13 cellular contexts compared by ENCODE assay signal in genomic region chr10:26574783-26575182, GRCh38.
DNase-seq lines count a peak whose midpoint lies in the region; ATAC-seq and TF ChIP-seq lines count a peak whose summit lies in the region.
"Had no signal": no experiment of that assay in that cellular context is flagged by ENCODE, and none has a peak within 500 bp of the region (broad histone marks: within the 10 kb centered on the region; RNA-seq: fewer than 3 reads in every experiment).

No MANE protein-coding gene starts in this region.

- H3K27me3 ChIP-seq in upper lobe of right lung, result no peaks in the 10 kb centered on the region
- H3K27me3 ChIP-seq in effector memory CD4-positive, alpha-beta T cell (replicated peaks; ENCODE audit: control insufficient read depth, insufficient read depth, low read length, poor library complexity, severe bottlenecking), result no peaks in the 10 kb centered on the region

- peaks cover 5 to 9% of the 10 kb centered on the region in 2 donors for H3K9me3 Mint-ChIP-seq in activated T-cell treated with anti-CD3 and anti-CD28 coated beads, Interleukin-2, amount 50 U/mL, for 72 hours
- H3K9me3 Mint-ChIP-seq in activated T-cell treated with anti-CD3 and anti-CD28 coated beads, Interleukin-2, amount 50 U/mL, for 4 hours, result peaks cover 11% of the 10 kb centered on the region

- peaks cover 8 to 37% of the 10 kb centered on the region in 2 donors for H3K36me3 Mint-ChIP-seq in activated T-cell treated with anti-CD3 and anti-CD28 coated beads, Interleukin-2, amount 50 U/mL, for 72 hours (ENCODE audit: insufficient read depth in 2 of 2)
- H3K36me3 Mint-ChIP-seq in activated T-cell treated with anti-CD3 and anti-CD28 coated beads, Interleukin-2, amount 50 U/mL, for 4 hours (ENCODE audit: insufficient read depth), result peaks cover 52% of the 10 kb centered on the region

- no peaks in the 10 kb centered on the region for H3K4me1 Mint-ChIP-seq in activated T-cell treated with anti-CD3 and anti-CD28 coated beads, Interleukin-2, amount 50 U/mL, for 72 hours (ENCODE audit: low read depth)
- H3K4me1 Mint-ChIP-seq in activated T-cell treated with anti-CD3 and anti-CD28 coated beads, Interleukin-2, amount 50 U/mL, for 4 hours (ENCODE audit: low read depth), result peaks cover 5% of the 10 kb centered on the region

- H3K4me3 Mint-ChIP-seq in activated T-cell treated with anti-CD3 and anti-CD28 coated beads, Interleukin-2, amount 50 U/mL, for 72 hours, result peak overlapping the region in 1 of 2 donors; percentile 51
- no peak overlapping the region for H3K4me3 Mint-ChIP-seq in activated T-cell treated with anti-CD3 and anti-CD28 coated beads, Interleukin-2, amount 50 U/mL, for 4 hours
- H3K4me3 Mint-ChIP-seq: activated naive CD4-positive, alpha-beta T cell treated with anti-CD3 and anti-CD28 coated beads, Interleukin-2, amount 10 ng/mL, durations not matched to agents 7 days and 5 days; effector memory CD8-positive, alpha-beta T cell had no signal

- no peak for TF ChIP-seq CTCF in upper lobe of right lung (IDR thresholded peaks at IDR 0.05)

- intact Hi-C loops in upper lobe of right lung (cut with DNase I), result no loop called here

- no peaks in the 10 kb centered on the region for H3K9me3 ChIP-seq in upper lobe of right lung
- no peaks in the 10 kb centered on the region for H3K9me3 ChIP-seq in effector memory CD4-positive, alpha-beta T cell (ENCODE audit: control insufficient read depth, low read length)

- no peaks in the 10 kb centered on the region for H3K27me3 Mint-ChIP-seq in activated T-cell treated with anti-CD3 and anti-CD28 coated beads, Interleukin-2, amount 50 U/mL, for 72 hours (ENCODE audit: low read depth)
- no peaks in the 10 kb centered on the region for H3K27me3 Mint-ChIP-seq in activated T-cell treated with anti-CD3 and anti-CD28 coated beads, Interleukin-2, amount 50 U/mL, for 4 hours (ENCODE audit: low read depth)
- H3K27me3 Mint-ChIP-seq: activated naive CD4-positive, alpha-beta T cell treated with anti-CD3 and anti-CD28 coated beads, Interleukin-2, amount 10 ng/mL, durations not matched to agents 7 days and 5 days; effector memory CD8-positive, alpha-beta T cell had no signal

- no peak for ATAC-seq in activated T-cell treated with anti-CD3 and anti-CD28 coated beads, Interleukin-2, amount 50 U/mL, for 72 hours (replicated peaks in 1 of 2)
- no peak for ATAC-seq in activated T-cell treated with anti-CD3 and anti-CD28 coated beads, Interleukin-2, amount 50 U/mL, for 4 hours
- ATAC-seq in HG02870 (IDR thresholded peaks at IDR 0.05; ENCODE audit: unreplicated experiment), result peak; percentile 50
- peak; percentile 45 for ATAC-seq in upper lobe of right lung
- ATAC-seq in GM19452 (IDR thresholded peaks at IDR 0.05; ENCODE audit: unreplicated experiment), result no peak
- ATAC-seq: A549; effector memory CD8-positive, alpha-beta T cell had no signal

- no peaks in the 10 kb centered on the region for H3K36me3 ChIP-seq in upper lobe of right lung
- peaks cover 6% of the 10 kb centered on the region for H3K36me3 ChIP-seq in effector memory CD4-positive, alpha-beta T cell (ENCODE audit: control insufficient read depth, insufficient read depth, low read length)

- H3K4me1 ChIP-seq in upper lobe of right lung, result no peaks in the 10 kb centered on the region
- no peaks in the 10 kb centered on the region for H3K4me1 ChIP-seq in effector memory CD4-positive, alpha-beta T cell (ENCODE audit: control insufficient read depth, insufficient read depth, low read length, poor library complexity, severe bottlenecking)
- H3K4me1 ChIP-seq: A549 had no signal

- no peak for DNase-seq in activated T-cell treated with anti-CD3 and anti-CD28 coated beads, Interleukin-2, amount 50 U/mL, for 72 hours
- DNase-seq in activated T-cell treated with anti-CD3 and anti-CD28 coated beads, Interleukin-2, amount 50 U/mL, for 4 hours, result no peak
- DNase-seq in NOMO-1 (lab: John Stamatoyannopoulos, UW; ENCODE audit: unreplicated experiment in 2 of 2) (peak; percentile 47 to 86), upper lobe of right lung (no peak), hippocampal formation (lab: John Stamatoyannopoulos, UW) (no peak)
- DNase-seq in effector memory CD4-positive, alpha-beta T cell, result no peak
- DNase-seq: activated naive CD4-positive, alpha-beta T cell treated with anti-CD3 and anti-CD28 coated beads, Interleukin-2, amount 10 ng/mL, durations not matched to agents 7 days and 5 days; effector memory CD8-positive, alpha-beta T cell; NCI-H446 treated with DMSO at 0.1 percent for 48 hours; retina had no signal

- no peak overlapping the region for H3K27ac ChIP-seq in upper lobe of right lung
- no peak overlapping the region for H3K27ac ChIP-seq in effector memory CD4-positive, alpha-beta T cell (ENCODE audit: insufficient read depth, low read length, poor library complexity, severe bottlenecking)
- H3K27ac ChIP-seq: A549 had no signal

- H3K4me3 ChIP-seq in upper lobe of right lung, result no peak overlapping the region
- no peak overlapping the region for H3K4me3 ChIP-seq in effector memory CD4-positive, alpha-beta T cell (ENCODE audit: insufficient read depth, low read depth, low read length, poor library complexity, severe bottlenecking)
- H3K4me3 ChIP-seq: A549 had no signal

- H3K27ac Mint-ChIP-seq in activated T-cell treated with anti-CD3 and anti-CD28 coated beads, Interleukin-2, amount 50 U/mL, for 72 hours, result peak overlapping the region; percentile 92
- H3K27ac Mint-ChIP-seq: activated naive CD4-positive, alpha-beta T cell treated with anti-CD3 and anti-CD28 coated beads, Interleukin-2, amount 10 ng/mL, durations not matched to agents 7 days and 5 days had no signal

Comparison
In these comparisons a context has a peak if more than half of its experiments do, and no peak if none do; other contexts are left out.
1. ATAC-seq: peak in HG02870 (single experiment) and upper lobe of right lung (single experiment); none in activated T-cell treated with anti-CD3 and anti-CD28 coated beads, Interleukin-2, amount 50 U/mL, for 72 hours (0 of 2), activated T-cell treated with anti-CD3 and anti-CD28 coated beads, Interleukin-2, amount 50 U/mL, for 4 hours (0 of 2) and GM19452 (single experiment).
2. DNase-seq: peak in NOMO-1 (2 of 2); none in activated T-cell treated with anti-CD3 and anti-CD28 coated beads, Interleukin-2, amount 50 U/mL, for 72 hours (0 of 2), activated T-cell treated with anti-CD3 and anti-CD28 coated beads, Interleukin-2, amount 50 U/mL, for 4 hours (single experiment), upper lobe of right lung (single experiment), hippocampal formation (0 of 2) and effector memory CD4-positive, alpha-beta T cell (0 of 3).